ENCODE assay signal across 10 cellular contexts in the genomic region with DNA sequence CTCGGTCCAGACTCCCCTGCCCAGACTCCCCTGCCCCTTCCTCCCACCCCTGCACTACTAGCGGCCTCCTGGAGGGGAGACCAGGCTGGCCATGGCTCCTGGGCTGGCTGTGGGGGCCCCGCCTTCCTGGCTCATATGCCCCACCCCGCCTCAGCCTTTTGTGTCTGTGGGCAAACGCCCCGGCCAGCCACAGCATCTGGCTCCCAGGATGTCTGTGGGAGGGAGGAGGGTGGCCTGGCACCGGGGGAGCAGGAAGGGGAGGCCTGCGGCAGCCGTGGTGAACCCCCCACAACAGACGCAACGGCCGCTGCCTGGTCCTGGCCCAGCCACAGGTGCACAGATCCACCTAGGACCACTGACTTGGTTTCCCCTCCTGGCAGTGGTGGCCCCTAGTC. TPM values are rescaled to one million over a fixed set of nuclear protein-coding genes. Genes with fewer than 3 reads are reported as not detected.
DNase-seq lines count a peak whose midpoint lies in the region; TF ChIP-seq lines count a peak whose summit lies in the region.
"Had no signal": no experiment of that assay in that cellular context is flagged by ENCODE, and none has a peak within 500 bp of the region (broad histone marks: within the 10 kb centered on the region; RNA-seq: fewer than 3 reads in every experiment).

No MANE protein-coding gene starts in this region.

- H3K36me3 ChIP-seq in stomach: no peaks in the 10 kb centered on the region
- H3K36me3 ChIP-seq: neutrophil had no signal

- peaks cover 59 to 68% (median 64%) of the 10 kb centered on the region in 4 donors for H3K4me1 ChIP-seq in stomach

- peak overlapping the region; percentile 84 for H3K27ac ChIP-seq in RWPE1
- H3K27ac ChIP-seq in stomach: peak overlapping the region; percentile 85 to 91 (median 88)
- H3K27ac ChIP-seq: neutrophil had no signal

- WGBS in stomach, 5 donors: 8 to 30% (median 22%) methylated on average over 11 to 12 of the region's 12 CpGs; no CpG with 5 or more reads in 1 of the 5 donors

- peak; percentile 58 for DNase-seq in NCI-H2107 treated with DMSO at 0.1 percent for 48 hours (lab: John Stamatoyannopoulos, UW; ENCODE audit: unreplicated experiment)
- no peak for DNase-seq in NCI-H2107 (lab: John Stamatoyannopoulos, UW)
- DNase-seq in RWPE1 (ENCODE audit: low spot score): no peak
- DNase-seq in glomerular visceral epithelial cell (ENCODE audit: extremely low spot score): peak; percentile 34
- DNase-seq in stomach: peak; percentile 79
- DNase-seq in D341Med (ENCODE audit: low spot score): no peak
- no peak for DNase-seq in NCI-H128 (lab: John Stamatoyannopoulos, UW; ENCODE audit: unreplicated experiment)
- no peak for DNase-seq in NK-92 treated with Interleukin-12 subunit alpha and Interleukin-12 subunit beta, amount 100 ng/mL, for 24 hours (lab: John Stamatoyannopoulos, UW)
- DNase-seq: activated naive CD8-positive, alpha-beta T cell treated with anti-CD3 and anti-CD28 coated beads for 36 hours had no signal

- no peak for TF ChIP-seq CTCF in RWPE1 (conservative IDR thresholded peaks at IDR 0.05; ENCODE audit: low read depth)
- TF ChIP-seq CTCF in stomach (IDR thresholded peaks at IDR 0.05): no peak

- no peaks in the 10 kb centered on the region for H3K9me3 ChIP-seq in stomach
- H3K9me3 ChIP-seq: neutrophil had no signal

- intact Hi-C loops in stomach (cut with DNase I; ENCODE audit: low total_unique reads): no loop called here

- H3K4me3 ChIP-seq in stomach: peak overlapping the region in 2 of 4 donors; percentile 2 to 8

- peaks cover 0 to 34% (median 4%) of the 10 kb centered on the region in 3 donors for H3K27me3 ChIP-seq in stomach

- CTCF ChIA-PET in RWPE1 (lab: Yijun Ruan, JAX): no interaction called here

- no peak for TF ChIP-seq POLR2A in stomach (IDR thresholded peaks at IDR 0.05)

- POLR2A ChIA-PET in RWPE1 (lab: Yijun Ruan, JAX; ENCODE audit: low non-redundant PET): no interaction called here

- no peak for TF ChIP-seq EP300 in stomach (IDR thresholded peaks at IDR 0.05)

RNA-seq across cellular contexts. Expression of a gene that starts 32.9 kb away (rescaled TPM):
- 10 to 100 TPM in 4 of 5 donors, 1 to 10 TPM in 1; 8.6 to 56.2 (median 15.2) TPM for total RNA-seq in stomach
- polyA plus RNA-seq in stomach: 1 to 10 TPM; 4.9 to 6.6 (median 5.1) TPM

Comparison
In these comparisons a context has a peak if more than half of its experiments do, and no peak if none do; other contexts are left out.
1. DNase-seq: peak in NCI-H2107 treated with DMSO at 0.1 percent for 48 hours (single experiment), glomerular visceral epithelial cell (single experiment) and stomach (single experiment); none in NCI-H2107 (single experiment), RWPE1 (single experiment), D341Med (single experiment), NCI-H128 (single experiment) and NK-92 treated with Interleukin-12 subunit alpha and Interleukin-12 subunit beta, amount 100 ng/mL, for 24 hours (single experiment).